Comparison of ENCODE assay signal across 19 cellular contexts in genomic region chr15:49908571-49909295, GRCh38.
DNase-seq lines count a peak whose midpoint lies in the region; ATAC-seq, FAIRE-seq and TF ChIP-seq lines count a peak whose summit lies in the region.
"Had no signal": no experiment of that assay in that cellular context is flagged by ENCODE, and none has a peak within 500 bp of the region (broad histone marks: within the 10 kb centered on the region; RNA-seq: fewer than 3 reads in every experiment).

No MANE protein-coding gene starts in this region.

- TF ChIP-seq RAD21 in IMR-90 (IDR thresholded peaks at IDR 0.05; ENCODE audit: low read length): no peak

- POLR2A ChIA-PET in IMR-90 (lab: Charles Lee; ENCODE audit: unreplicated experiment): no interaction called here

- H2AK5ac ChIP-seq in IMR-90 (ENCODE audit: low read depth, low read length): 0 out of 2 replicates have a peak overlapping the region, but pooled peaks have one; percentile 27

- no peak overlapping the region for H2BK120ac ChIP-seq in IMR-90 (ENCODE audit: low read depth, low read length)

- H3K4me1 Mint-ChIP-seq in CD14-positive monocyte: peaks cover 9% of the 10 kb centered on the region
- H3K4me1 Mint-ChIP-seq: B cell, GM23338 had no signal

- H2AK9ac ChIP-seq in IMR-90 (replicated peaks; ENCODE audit: low read depth, low read length, poor library complexity): no peak overlapping the region

- peaks cover 2% of the 10 kb centered on the region for H3K9me1 ChIP-seq in IMR-90 (ENCODE audit: insufficient read depth, low read length)

- peak overlapping the region; percentile 6 to 78 (median 62) for H3K27ac Mint-ChIP-seq in CD14-positive monocyte
- H3K27ac Mint-ChIP-seq: B cell; CD4-positive, alpha-beta T cell; GM23338 had no signal

- dilution Hi-C loops in IMR-90 (cut with HindIII; ENCODE audit: low sequenced_read_pairs, unreplicated experiment): no loop called here

- H3K4me3 ChIP-seq in IMR-90 (ENCODE audit: insufficient read depth, low read depth, low read length) (no peak overlapping the region), neutrophil (ENCODE audit: low read depth in 1 of 2, low read length in 1 of 2) (no peak overlapping the region)
- H3K4me3 ChIP-seq: GM23338 had no signal

- H3K9ac ChIP-seq in IMR-90 (ENCODE audit: low read depth, low read length): no peak overlapping the region

- H3K27me3 ChIP-seq in IMR-90 (ENCODE audit: control insufficient read depth, insufficient read depth, low read length) (no peaks in the 10 kb centered on the region), neutrophil (no peaks in the 10 kb centered on the region)

- FAIRE-seq in D721Med (lab: Jason Lieb, UNC): no peak
- FAIRE-seq: H54, HepG2 had no signal

- no peaks in the 10 kb centered on the region for H4K20me1 ChIP-seq in IMR-90 (ENCODE audit: insufficient read depth, low read length)

- peak overlapping the region; percentile 54 for H2AFZ ChIP-seq in IMR-90 (replicated peaks; ENCODE audit: low read length, poor library complexity)
- H2AFZ ChIP-seq: GM23338 had no signal

- TF ChIP-seq CTCF in CD14-positive monocyte (IDR thresholded peaks at IDR 0.05) (no peak), IMR-90 (conservative IDR thresholded peaks at IDR 0.05; ENCODE audit: low read depth, low read length) (no peak), neutrophil (IDR thresholded peaks at IDR 0.05) (no peak), D721Med (IDR thresholded peaks at IDR 0.05; ENCODE audit: insufficient read depth, missing control alignments) (no peak)

- ATAC-seq in IMR-90 (ENCODE audit: low read depth): no peak
- ATAC-seq: GM23338, HepG2 had no signal

- DNase-seq in CD14-positive monocyte (ENCODE audit: low spot score): no peak
- no peak for DNase-seq in IMR-90
- peak; percentile 54 for DNase-seq in islet precursor cell
- no peak for DNase-seq in D721Med (ENCODE audit: insufficient read length, low spot score)
- no peak for DNase-seq in inferior parietal cortex (ENCODE audit: extremely low spot score)
- no peak for DNase-seq in kidney tubule cell (ENCODE audit: low spot score)
- DNase-seq in stimulated activated naive CD4-positive, alpha-beta T cell treated with Interleukin-2 at 50 U/mL for 16 hours (lab: John Stamatoyannopoulos, UW): no peak
- DNase-seq: C1 segment of cervical spinal cord; Caco-2; CD4-positive, alpha-beta T cell; DMS153; DMS79; GF-D8; HCEC 1CT had no signal

- no peak overlapping the region for H3K4ac ChIP-seq in IMR-90 (ENCODE audit: low read depth, low read length)

- peaks cover 2% of the 10 kb centered on the region; the same call in 1 of the 2 replicates for H3K9me3 ChIP-seq in IMR-90 (ENCODE audit: control insufficient read depth, insufficient read depth, low read length)
- H3K9me3 ChIP-seq in neutrophil: no peaks in the 10 kb centered on the region

- H3K9me3 Mint-ChIP-seq in CD14-positive monocyte: peaks cover 0 to 9% (median 0%) of the 10 kb centered on the region in 7 donors
- H3K9me3 Mint-ChIP-seq: GM23338 had no signal

- in situ Hi-C loops in IMR-90 (cut with MboI; ENCODE audit: low sequenced_read_pairs): loop anchor here (25.0 kb wide), 1 partner anchor 671 kb away; no protein-coding TSS in a partner anchor

- H3K79me1 ChIP-seq in IMR-90 (ENCODE audit: low read depth in 1 of 2, low read length in 2 of 2): no peaks in the 10 kb centered on the region

- no peak overlapping the region for H3K23ac ChIP-seq in IMR-90 (ENCODE audit: low read depth, low read length)

- H3K14ac ChIP-seq in IMR-90 (replicated peaks; ENCODE audit: low read depth, low read length): no peak overlapping the region

- no peak overlapping the region for H4K8ac ChIP-seq in IMR-90 (ENCODE audit: low read depth in 2 of 2, low read length in 2 of 2)

- no peak overlapping the region; the same call in 1 of the 2 replicates for H3K18ac ChIP-seq in IMR-90 (ENCODE audit: low read depth, low read length)

- no peak overlapping the region for H2BK5ac ChIP-seq in IMR-90 (ENCODE audit: low read depth, low read length, poor library complexity, severe bottlenecking)

- no peaks in the 10 kb centered on the region for H3K27me3 Mint-ChIP-seq in CD14-positive monocyte (ENCODE audit: low read depth in 3 of 3)

- H3K36me3 Mint-ChIP-seq in CD14-positive monocyte: peaks cover 57 to 78% of the 10 kb centered on the region in 2 donors

- H3K56ac ChIP-seq in IMR-90 (ENCODE audit: extremely low read depth, insufficient read depth, low read length): no peak overlapping the region

- H3K4me2 ChIP-seq in IMR-90 (ENCODE audit: low read depth, low read length): no peak overlapping the region
- H3K4me2 ChIP-seq: GM23338 had no signal

- no TSS peak for BruUV-seq in IMR-90 (replicated peaks; lab: Mats Ljungman, UMichigan)

- H3K4me3 Mint-ChIP-seq in CD14-positive monocyte: no peak overlapping the region
- H3K4me3 Mint-ChIP-seq: B cell; CD4-positive, alpha-beta T cell; GM23338 had no signal

- H3K4me1 ChIP-seq in IMR-90 (ENCODE audit: control insufficient read depth, insufficient read depth, low read length) (peaks cover 4% of the 10 kb centered on the region), neutrophil (ENCODE audit: control insufficient read depth in 1 of 2, insufficient read depth in 1 of 2, low read depth in 1 of 2, low read length in 1 of 2) (peaks cover 13 to 17% of the 10 kb centered on the region in 2 experiments)
- H3K4me1 ChIP-seq: Caco-2 had no signal

- H4K91ac ChIP-seq in IMR-90 (ENCODE audit: insufficient read depth, low read depth, low read length): no peak overlapping the region

- H4K5ac ChIP-seq in IMR-90 (ENCODE audit: low read depth, low read length): no peak overlapping the region; the same call in 1 of the 2 replicates

- CTCF ChIA-PET in IMR-90 (lab: Yijun Ruan, JAX): no interaction called here

- no peak overlapping the region for H2BK20ac ChIP-seq in IMR-90 (ENCODE audit: low read depth, low read length)

- no peak overlapping the region for H3K27ac ChIP-seq in IMR-90 (ENCODE audit: insufficient read depth, low read length)
- peak overlapping the region; percentile 72 for H3K27ac ChIP-seq in neutrophil

- no peak overlapping the region; the same call in 2 of the 3 replicates for H2BK15ac ChIP-seq in IMR-90 (ENCODE audit: low read depth, low read length)

- TF ChIP-seq POLR2A in IMR-90 (IDR thresholded peaks at IDR 0.05; ENCODE audit: low read depth, low read length): no peak

- intact Hi-C loops in CD14-positive monocyte (cut with micrococcal nuclease) (no loop called here), IMR-90 (cut with micrococcal nuclease) (no loop called here)

- H3K36me3 ChIP-seq in IMR-90 (ENCODE audit: control insufficient read depth, insufficient read depth, low read length): no peaks in the 10 kb centered on the region
- H3K36me3 ChIP-seq in neutrophil: no peaks in the 10 kb centered on the region

- WGBS in IMR-90 (ENCODE audit: extremely low coverage in 2 of 2, insufficient read length in 1 of 2), 2 experiments: 87% methylated on average over 4 of the region's 5 CpGs; no CpG with 5 or more reads in 1 of the 2 experiments

TF ChIP-seq in IMR-90, 13 proteins besides CTCF, POLR2A, EP300 and RAD21:
- TF ChIP-seq RCOR1 (IDR thresholded peaks at IDR 0.05; ENCODE audit: insufficient replicate concordance, low read length): no peak
- no peak for TF ChIP-seq MXI1 (IDR thresholded peaks at IDR 0.05; ENCODE audit: borderline replicate concordance, low read depth, low read length)
- TF ChIP-seq MAZ (IDR thresholded peaks at IDR 0.05; ENCODE audit: borderline replicate concordance, low read depth, low read length): no peak
